Comparison of ENCODE assay signal across 12 cellular contexts in genomic region chr1:75992312-75992711, GRCh38.
"Had no signal": no experiment of that assay in that cellular context is flagged by ENCODE, and none has a peak within 500 bp of the region (broad histone marks: within the 10 kb centered on the region; RNA-seq: fewer than 3 reads in every experiment).

No MANE protein-coding gene starts in this region.

- H3K4me3 ChIP-seq: gastroesophageal sphincter, neural progenitor cell, skin epidermis, thyroid gland, uterus had no signal

- H3K9me3 ChIP-seq: gastroesophageal sphincter, thyroid gland, uterus had no signal

- H3K4me1 ChIP-seq: gastroesophageal sphincter, neural progenitor cell, parathyroid adenoma, uterus had no signal

- H3K27ac ChIP-seq: gastroesophageal sphincter, neural progenitor cell, parathyroid adenoma, skin epidermis, thyroid gland, uterus had no signal

- H3K36me3 ChIP-seq: gastroesophageal sphincter, neural progenitor cell, thyroid gland, uterus had no signal

- DNase-seq: activated CD4-positive, alpha-beta T cell treated with anti-CD3 and anti-CD28 coated beads for 48 hours; activated CD8-positive, alpha-beta memory T cell treated with anti-CD3 and anti-CD28 coated beads, Interleukin-2, amount 50 U/mL, for 48 hours; activated CD8-positive, alpha-beta T cell treated with anti-CD3 and anti-CD28 coated beads, Interleukin-2, amount 10 ng/mL, durations not matched to agents 7 days and 5 days; activated naive CD8-positive, alpha-beta T cell treated with anti-CD3 and anti-CD28 coated beads, Interleukin-2, amount 10 ng/mL, durations not matched to agents 7 days and 5 days; cortex of kidney; effector memory CD4-positive, alpha-beta T cell; thyroid gland; uterus had no signal

- H3K27me3 ChIP-seq: thyroid gland, uterus had no signal

- ATAC-seq: gastroesophageal sphincter had no signal

- H3K4me2 ChIP-seq: neural progenitor cell had no signal

- H2AFZ ChIP-seq: neural progenitor cell, parathyroid adenoma had no signal

- H3K9ac ChIP-seq: neural progenitor cell, parathyroid adenoma had no signal
